ENCODE assay signal across 8 cellular contexts in the genomic region with DNA sequence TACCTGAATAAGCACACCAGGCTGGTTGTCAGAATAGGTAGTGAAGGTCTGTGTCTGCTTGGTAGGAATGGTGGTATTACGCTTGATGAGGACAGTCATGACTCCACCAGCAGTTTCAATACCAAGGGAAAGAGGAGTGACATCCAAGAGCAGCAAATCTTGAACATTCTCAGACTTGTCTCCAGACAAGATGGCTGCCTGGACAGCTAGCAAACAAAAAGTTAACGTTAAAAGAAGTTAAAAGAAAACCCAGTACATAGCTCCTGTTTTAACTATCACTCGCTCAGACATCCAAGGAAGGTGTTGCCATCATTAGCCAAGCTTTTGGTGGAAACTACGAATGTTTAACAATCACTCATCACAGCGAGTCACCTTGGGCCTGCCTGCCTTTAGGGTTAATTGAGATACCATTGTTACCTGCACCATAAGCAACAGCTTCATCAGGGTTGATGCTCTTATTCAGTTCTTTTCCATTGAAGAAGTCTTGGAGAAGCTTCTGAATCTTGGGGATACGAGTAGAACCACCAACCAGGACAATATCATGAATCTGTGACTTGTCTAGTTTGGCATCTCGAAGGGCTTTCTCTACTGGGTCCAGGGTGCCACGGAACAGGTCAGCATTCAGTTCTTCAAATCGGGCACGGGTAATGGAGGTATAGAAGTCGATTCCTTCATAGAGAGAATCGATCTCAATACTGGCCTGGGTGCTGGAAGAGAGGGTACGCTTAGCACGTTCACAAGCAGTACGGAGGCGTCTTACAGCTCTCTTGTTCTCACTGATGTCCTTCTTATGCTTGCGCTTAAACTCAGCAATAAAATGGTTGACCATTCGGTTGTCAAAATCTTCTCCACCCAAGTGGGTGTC. TPM values are rescaled to one million over a fixed set of nuclear protein-coding genes. Genes with fewer than 3 reads are reported as not detected.
A peak's percentile ranks its signal among the peaks of the same experiment; 100 is the strongest.
DNase-seq lines count a peak whose midpoint lies in the region; ATAC-seq and TF ChIP-seq lines count a peak whose summit lies in the region.
"Not testable (repeated sequence)": the region's sequence is repeated elsewhere in the genome, so short reads cannot be mapped to it uniquely, and the experiment has no call there.

No MANE protein-coding gene starts in this region.

- intact Hi-C loops in Panc1 (cut with micrococcal nuclease; ENCODE audit: unreplicated experiment): loop anchor here (10.0 kb wide), 1 partner anchor 194 kb away; no protein-coding TSS in a partner anchor

- peak overlapping the region; percentile 100 for H3K27ac Mint-ChIP-seq in activated T-helper 17 cell treated with anti-CD3 and anti-CD28 coated beads, Interleukin-2, amount 50 U/mL, for 72 hours
- peak overlapping the region; percentile 98 for H3K27ac Mint-ChIP-seq in natural killer cell treated with Interleukin-12 subunit alpha and Interleukin-12 subunit beta and Interleukin-15 and Interleukin-18, amount 100 ng/mL, for 72 hours
- H3K27ac Mint-ChIP-seq in stimulated activated naive B cell treated with anti-CD40 and anti-IgM and Interleukin-4, amounts not matched to agents 10 μg/mL and 1 μg/mL and 100 μg/mL, for 72 hours: peak overlapping the region; percentile 100

- in situ Hi-C loops in GM23248 (cut with MboI); Panc1 (cut with HindIII; ENCODE audit: low pct_unique_long_range_greater_than_20kb, low sequenced_read_pairs): not testable (repeated sequence)

- H3K36me3 Mint-ChIP-seq in activated T-helper 17 cell treated with anti-CD3 and anti-CD28 coated beads, Interleukin-2, amount 50 U/mL, for 72 hours (ENCODE audit: low read depth): peaks cover 97% of the 10 kb centered on the region
- H3K36me3 Mint-ChIP-seq in natural killer cell treated with Interleukin-12 subunit alpha and Interleukin-12 subunit beta and Interleukin-15 and Interleukin-18, amount 100 ng/mL, for 72 hours: peaks cover 61% of the 10 kb centered on the region
- peaks cover 55 to 66% of the 10 kb centered on the region in 2 donors for H3K36me3 Mint-ChIP-seq in stimulated activated naive B cell treated with anti-CD40 and anti-IgM and Interleukin-4, amounts not matched to agents 10 μg/mL and 1 μg/mL and 100 μg/mL, for 72 hours

- H3K4me2 ChIP-seq in GM23248 (ENCODE audit: unreplicated experiment): peak overlapping the region; percentile 99

- WGBS in GM23248 (ENCODE audit: low coverage in 1 of 2, low lambda C conversion rate in 2 of 2, missing lambda C conversion rate in 2 of 2), 2 experiments: 29 to 32% methylated on average over 18 of the region's 18 CpGs

- peaks cover 23% of the 10 kb centered on the region for H3K4me1 Mint-ChIP-seq in activated T-helper 17 cell treated with anti-CD3 and anti-CD28 coated beads, Interleukin-2, amount 50 U/mL, for 72 hours
- peaks cover 64 to 78% of the 10 kb centered on the region in 2 donors for H3K4me1 Mint-ChIP-seq in natural killer cell treated with Interleukin-12 subunit alpha and Interleukin-12 subunit beta and Interleukin-15 and Interleukin-18, amount 100 ng/mL, for 72 hours (ENCODE audit: low read depth in 2 of 2)
- peaks cover 24 to 60% of the 10 kb centered on the region in 2 donors for H3K4me1 Mint-ChIP-seq in stimulated activated naive B cell treated with anti-CD40 and anti-IgM and Interleukin-4, amounts not matched to agents 10 μg/mL and 1 μg/mL and 100 μg/mL, for 72 hours

- H2AFZ ChIP-seq in GM23248: not testable (repeated sequence)

- peak overlapping the region; percentile 72 for H3K4me3 ChIP-seq in AG09309 (ENCODE audit: control insufficient read depth, low read depth, low read length)
- H3K4me3 ChIP-seq in GM23248: peak overlapping the region; percentile 99
- peak overlapping the region; percentile 95 to 98 for H3K4me3 ChIP-seq in Panc1 (ENCODE audit: low read depth in 2 of 2, low read length in 2 of 2)
- H3K4me3 ChIP-seq in iPS-15b (ENCODE audit: low read depth, low read length): peak overlapping the region; percentile 91

- H3K79me2 ChIP-seq in GM23248 (ENCODE audit: insufficient read depth): peaks cover 51% of the 10 kb centered on the region

- not testable (repeated sequence) for H3K27me3 ChIP-seq in GM23248 (replicated peaks; ENCODE audit: insufficient read depth); Panc1 (ENCODE audit: control insufficient read depth, insufficient read depth, low read length); iPS-15b (ENCODE audit: control insufficient read depth, insufficient read depth, low read length)

- H3K27me3 Mint-ChIP-seq in activated T-helper 17 cell treated with anti-CD3 and anti-CD28 coated beads, Interleukin-2, amount 50 U/mL, for 72 hours; natural killer cell treated with Interleukin-12 subunit alpha and Interleukin-12 subunit beta and Interleukin-15 and Interleukin-18, amount 100 ng/mL, for 72 hours; stimulated activated naive B cell treated with anti-CD40 and anti-IgM and Interleukin-4, amounts not matched to agents 10 μg/mL and 1 μg/mL and 100 μg/mL, for 72 hours: not testable (repeated sequence)

- CTCF ChIA-PET in Panc1 (lab: Charles Lee): not testable (repeated sequence)

- BruUV-seq in Panc1 (replicated peaks; lab: Mats Ljungman, UMichigan): not testable (repeated sequence)

- peak overlapping the region; percentile 100 for H3K4me3 Mint-ChIP-seq in activated T-helper 17 cell treated with anti-CD3 and anti-CD28 coated beads, Interleukin-2, amount 50 U/mL, for 72 hours
- H3K4me3 Mint-ChIP-seq in natural killer cell treated with Interleukin-12 subunit alpha and Interleukin-12 subunit beta and Interleukin-15 and Interleukin-18, amount 100 ng/mL, for 72 hours: peak overlapping the region; percentile 88
- peak overlapping the region; percentile 97 to 99 for H3K4me3 Mint-ChIP-seq in stimulated activated naive B cell treated with anti-CD40 and anti-IgM and Interleukin-4, amounts not matched to agents 10 μg/mL and 1 μg/mL and 100 μg/mL, for 72 hours

- peaks cover 62% of the 10 kb centered on the region for H3K36me3 ChIP-seq in GM23248 (ENCODE audit: low read depth)
- peaks cover 60% of the 10 kb centered on the region for H3K36me3 ChIP-seq in Panc1 (ENCODE audit: control insufficient read depth, insufficient read depth, low read length)
- H3K36me3 ChIP-seq in iPS-15b (ENCODE audit: control insufficient read depth, insufficient read depth, low read length): peaks cover 51% of the 10 kb centered on the region

- H3F3A ChIP-seq in GM23248 (ENCODE audit: insufficient read depth): peaks cover 86% of the 10 kb centered on the region

- not testable (repeated sequence) for H3K9me3 Mint-ChIP-seq in activated T-helper 17 cell treated with anti-CD3 and anti-CD28 coated beads, Interleukin-2, amount 50 U/mL, for 72 hours; natural killer cell treated with Interleukin-12 subunit alpha and Interleukin-12 subunit beta and Interleukin-15 and Interleukin-18, amount 100 ng/mL, for 72 hours; stimulated activated naive B cell treated with anti-CD40 and anti-IgM and Interleukin-4, amounts not matched to agents 10 μg/mL and 1 μg/mL and 100 μg/mL, for 72 hours

- POLR2A ChIA-PET in Panc1 (lab: Charles Lee): not testable (repeated sequence)

- H3K4me1 ChIP-seq in GM23248 (ENCODE audit: insufficient read depth): peaks cover 38% of the 10 kb centered on the region
- H3K4me1 ChIP-seq in Panc1 (ENCODE audit: control insufficient read depth, insufficient read depth, low read length): peaks cover 33% of the 10 kb centered on the region
- not testable (repeated sequence) for H3K4me1 ChIP-seq in iPS-15b (ENCODE audit: control insufficient read depth, insufficient read depth, low read length)

- H3K9ac ChIP-seq in GM23248: peak overlapping the region; percentile 99
- not testable (repeated sequence) for H3K9ac ChIP-seq in iPS-15b (ENCODE audit: low read depth, low read length)

- not testable (repeated sequence) for ATAC-seq in Panc1; activated T-helper 17 cell treated with anti-CD3 and anti-CD28 coated beads, Interleukin-2, amount 50 U/mL, for 72 hours (replicated peaks); natural killer cell treated with Interleukin-12 subunit alpha and Interleukin-12 subunit beta and Interleukin-15 and Interleukin-18, amount 100 ng/mL, for 72 hours; stimulated activated naive B cell treated with anti-CD40 and anti-IgM and Interleukin-4, amounts not matched to agents 10 μg/mL and 1 μg/mL and 100 μg/mL, for 72 hours (replicated peaks)

- H3K9me2 ChIP-seq in GM23248 (ENCODE audit: insufficient read depth): not testable (repeated sequence)

- H3K27ac ChIP-seq in GM23248 (peak overlapping the region; percentile 100), Panc1 (ENCODE audit: low read length) (peak overlapping the region; percentile 100)

- TF ChIP-seq CTCF in AG09309 (IDR thresholded peaks at IDR 0.05; ENCODE audit: control insufficient read depth, insufficient read depth, low read depth, low read length, missing control alignments); Panc1 (IDR thresholded peaks at IDR 0.05): not testable (repeated sequence)

- H3K9me3 ChIP-seq in GM23248 (ENCODE audit: low read depth); Panc1 (ENCODE audit: control insufficient read depth, insufficient read depth, low read depth, low read length); iPS-15b (ENCODE audit: control insufficient read depth, insufficient read depth, low read length): not testable (repeated sequence)

- DNase-seq in AG09309 (ENCODE audit: low read depth); GM23248; Panc1 (ENCODE audit: low read depth, low spot score); natural killer cell treated with Interleukin-12 subunit alpha and Interleukin-12 subunit beta and Interleukin-15 and Interleukin-18, amount 100 ng/mL, for 72 hours (ENCODE audit: low spot score); stimulated activated naive B cell treated with anti-CD40 and anti-IgM and Interleukin-4, amounts not matched to agents 10 μg/mL and 1 μg/mL and 100 μg/mL, for 72 hours: not testable (repeated sequence)
- peak; percentile 12 for DNase-seq in dermis blood vessel endothelial cell

- peaks cover 43% of the 10 kb centered on the region for H4K20me1 ChIP-seq in GM23248 (ENCODE audit: insufficient read depth)

RNA-seq across cellular contexts. Expression of gene HSPA8, which starts 2.6 kb away (rescaled TPM):
- 2,043 and 2,414 TPM in 2 replicates for total RNA-seq in GM23248 (2014; rRNA removed; shearing (Covaris generic))
- 708 and 741 TPM in 2 replicates for polyA plus RNA-seq in GM23248 (2016; fragmentation: Nextera tagmentation; extraction: Ambion mirVana)
- 1,755 TPM for total RNA-seq in Panc1 (2021; ENCODE audit: unreplicated experiment)
- polyA plus RNA-seq in Panc1 (2012; ENCODE audit: insufficient read length): 990 TPM
- total RNA-seq in activated T-helper 17 cell treated with anti-CD3 and anti-CD28 coated beads, Interleukin-2, amount 50 U/mL, for 72 hours: 1,000 to 10,000 TPM; 1,670 to 3,247 TPM
- 1,519 and 1,672 TPM in 2 replicates for total RNA-seq in dermis blood vessel endothelial cell
- total RNA-seq in natural killer cell treated with Interleukin-12 subunit alpha and Interleukin-12 subunit beta and Interleukin-15 and Interleukin-18, amount 100 ng/mL, for 72 hours: 1,000 to 10,000 TPM; 2,110 to 2,554 TPM
